Comparison of ENCODE assay signal across 20 cellular contexts in genomic region chr10:905503-905902, GRCh38. TPM values are rescaled to one million over a fixed set of nuclear protein-coding genes. Genes with fewer than 3 reads are reported as not detected.
DNase-seq lines count a peak whose midpoint lies in the region; ATAC-seq and TF ChIP-seq lines count a peak whose summit lies in the region.
"Had no signal": no experiment of that assay in that cellular context is flagged by ENCODE, and none has a peak within 500 bp of the region (broad histone marks: within the 10 kb centered on the region; RNA-seq: fewer than 3 reads in every experiment).

No MANE protein-coding gene starts in this region.

- no peaks in the 10 kb centered on the region for H3K27me3 ChIP-seq in skeletal muscle satellite cell (ENCODE audit: control insufficient read depth, insufficient read depth, low read length)
- H3K27me3 ChIP-seq: upper lobe of left lung had no signal

- TF ChIP-seq CTCF in fibroblast of pulmonary artery (IDR thresholded peaks at IDR 0.05; ENCODE audit: low read length, missing control alignments): no peak

- no peak overlapping the region for H3K4me3 ChIP-seq in fibroblast of pulmonary artery (replicated peaks; ENCODE audit: low read depth, low read length)
- no peak overlapping the region for H3K4me3 ChIP-seq in skeletal muscle satellite cell (ENCODE audit: low read length)
- H3K4me3 ChIP-seq: prostate gland, smooth muscle cell, upper lobe of left lung had no signal

- no peak overlapping the region for H3K9ac ChIP-seq in skeletal muscle satellite cell (ENCODE audit: low read depth, low read length)

- no peaks in the 10 kb centered on the region for H3K27me3 Mint-ChIP-seq in activated T-cell treated with anti-CD3 and anti-CD28 coated beads, Interleukin-2, amount 50 U/mL, for 24 hours
- H3K27me3 Mint-ChIP-seq in activated T-cell treated with anti-CD3 and anti-CD28 coated beads, Interleukin-2, amount 50 U/mL, for 72 hours (ENCODE audit: low read depth): no peaks in the 10 kb centered on the region
- no peaks in the 10 kb centered on the region for H3K27me3 Mint-ChIP-seq in activated T-helper 1 cell treated with anti-CD3 and anti-CD28 coated beads, Interleukin-12 subunit alpha, Interleukin-12 subunit beta, Interleukin-2, Interleukin-4 antibody, amounts not matched to agents 30 ng/mL and 10 ng/mL and 1 ng/mL, durations not matched to agents 14 hours and 24 hours and 36 hours (ENCODE audit: insufficient read depth)

- H3K36me3 Mint-ChIP-seq in activated T-cell treated with anti-CD3 and anti-CD28 coated beads, Interleukin-2, amount 50 U/mL, for 24 hours (ENCODE audit: low read depth): peaks cover 88% of the 10 kb centered on the region
- peaks cover 0 to 16% of the 10 kb centered on the region in 2 donors for H3K36me3 Mint-ChIP-seq in activated T-cell treated with anti-CD3 and anti-CD28 coated beads, Interleukin-2, amount 50 U/mL, for 72 hours (ENCODE audit: insufficient read depth in 2 of 2)
- H3K36me3 Mint-ChIP-seq in activated T-helper 1 cell treated with anti-CD3 and anti-CD28 coated beads, Interleukin-12 subunit alpha, Interleukin-12 subunit beta, Interleukin-2, Interleukin-4 antibody, amounts not matched to agents 30 ng/mL and 10 ng/mL and 1 ng/mL, durations not matched to agents 14 hours and 24 hours and 36 hours (ENCODE audit: low read depth): peaks cover 28% of the 10 kb centered on the region

- intact Hi-C loops in activated T-helper 1 cell treated with anti-CD3 and anti-CD28 coated beads, Interleukin-12 subunit alpha, Interleukin-12 subunit beta, Interleukin-2, Interleukin-4 antibody, amounts not matched to agents 30 ng/mL and 10 ng/mL and 1 ng/mL, durations not matched to agents 14 hours and 24 hours and 36 hours (cut with micrococcal nuclease): no loop called here

- H3K4me1 ChIP-seq in skeletal muscle satellite cell (ENCODE audit: control insufficient read depth, insufficient read depth, low read length): peaks cover 6% of the 10 kb centered on the region

- peak overlapping the region; percentile 65 for H3K27ac Mint-ChIP-seq in activated T-cell treated with anti-CD3 and anti-CD28 coated beads, Interleukin-2, amount 50 U/mL, for 24 hours
- H3K27ac Mint-ChIP-seq in activated T-cell treated with anti-CD3 and anti-CD28 coated beads, Interleukin-2, amount 50 U/mL, for 72 hours: no peak overlapping the region
- peak overlapping the region; percentile 34 for H3K27ac Mint-ChIP-seq in activated T-helper 1 cell treated with anti-CD3 and anti-CD28 coated beads, Interleukin-12 subunit alpha, Interleukin-12 subunit beta, Interleukin-2, Interleukin-4 antibody, amounts not matched to agents 30 ng/mL and 10 ng/mL and 1 ng/mL, durations not matched to agents 14 hours and 24 hours and 36 hours
- H3K27ac Mint-ChIP-seq: activated naive CD4-positive, alpha-beta T cell treated with anti-CD3 and anti-CD28 coated beads for 36 hours had no signal

- peaks cover 56% of the 10 kb centered on the region for H3K4me1 Mint-ChIP-seq in activated T-cell treated with anti-CD3 and anti-CD28 coated beads, Interleukin-2, amount 50 U/mL, for 24 hours (ENCODE audit: low read depth)
- H3K4me1 Mint-ChIP-seq in activated T-cell treated with anti-CD3 and anti-CD28 coated beads, Interleukin-2, amount 50 U/mL, for 72 hours (ENCODE audit: low read depth): peaks cover 45% of the 10 kb centered on the region
- peaks cover 9% of the 10 kb centered on the region for H3K4me1 Mint-ChIP-seq in activated T-helper 1 cell treated with anti-CD3 and anti-CD28 coated beads, Interleukin-12 subunit alpha, Interleukin-12 subunit beta, Interleukin-2, Interleukin-4 antibody, amounts not matched to agents 30 ng/mL and 10 ng/mL and 1 ng/mL, durations not matched to agents 14 hours and 24 hours and 36 hours (ENCODE audit: low read depth)
- H3K4me1 Mint-ChIP-seq: nephron progenitor cell had no signal

- no peak for ATAC-seq in activated T-cell treated with anti-CD3 and anti-CD28 coated beads, Interleukin-2, amount 50 U/mL, for 72 hours (replicated peaks in 1 of 2)
- ATAC-seq in HG02852 (IDR thresholded peaks at IDR 0.05; ENCODE audit: unreplicated experiment): no peak

- H3K36me3 ChIP-seq in skeletal muscle satellite cell (ENCODE audit: insufficient read depth, low read length): peaks cover 26% of the 10 kb centered on the region

- H3K9me3 ChIP-seq in skeletal muscle satellite cell (replicated peaks; ENCODE audit: low read length): no peaks in the 10 kb centered on the region
- H3K9me3 ChIP-seq: prostate gland, upper lobe of left lung had no signal

- H3K9me3 Mint-ChIP-seq in activated T-cell treated with anti-CD3 and anti-CD28 coated beads, Interleukin-2, amount 50 U/mL, for 24 hours: no peaks in the 10 kb centered on the region
- no peaks in the 10 kb centered on the region for H3K9me3 Mint-ChIP-seq in activated T-cell treated with anti-CD3 and anti-CD28 coated beads, Interleukin-2, amount 50 U/mL, for 72 hours
- H3K9me3 Mint-ChIP-seq in activated T-helper 1 cell treated with anti-CD3 and anti-CD28 coated beads, Interleukin-12 subunit alpha, Interleukin-12 subunit beta, Interleukin-2, Interleukin-4 antibody, amounts not matched to agents 30 ng/mL and 10 ng/mL and 1 ng/mL, durations not matched to agents 14 hours and 24 hours and 36 hours: no peaks in the 10 kb centered on the region
- H3K9me3 Mint-ChIP-seq: activated naive CD4-positive, alpha-beta T cell treated with anti-CD3 and anti-CD28 coated beads for 36 hours; nephron progenitor cell had no signal

- H3K4me2 ChIP-seq in skeletal muscle satellite cell (ENCODE audit: low read length): peak overlapping the region; percentile 28
- H3K4me2 ChIP-seq: smooth muscle cell had no signal

- no peak for DNase-seq in activated T-cell treated with anti-CD3 and anti-CD28 coated beads, Interleukin-2, amount 50 U/mL, for 24 hours
- DNase-seq in activated T-cell treated with anti-CD3 and anti-CD28 coated beads, Interleukin-2, amount 50 U/mL, for 72 hours: no peak
- DNase-seq in activated T-helper 1 cell treated with anti-CD3 and anti-CD28 coated beads, Interleukin-12 subunit alpha, Interleukin-12 subunit beta, Interleukin-2, Interleukin-4 antibody, amounts not matched to agents 30 ng/mL and 10 ng/mL and 1 ng/mL, durations not matched to agents 14 hours and 24 hours and 36 hours (ENCODE audit: low spot score): no peak
- DNase-seq in fibroblast of pulmonary artery (ENCODE audit: low read depth) (peak; percentile 37), NCI-H774 (lab: John Stamatoyannopoulos, UW) (no peak)
- DNase-seq in activated CD8-positive, alpha-beta memory T cell treated with anti-CD3 and anti-CD28 coated beads for 24 hours: no peak
- DNase-seq: activated CD4-positive, alpha-beta T cell treated with anti-CD3 and anti-CD28 coated beads, Interleukin-2, amount 50 U/mL, for 4 hours; activated naive CD4-positive, alpha-beta T cell treated with anti-CD3 and anti-CD28 coated beads for 36 hours; activated T-cell treated with anti-CD3 and anti-CD28 coated beads for 4 hours; C1 segment of cervical spinal cord; NCI-H2081 treated with DMSO at 0.1 percent for 48 hours; NCI-H69; nephron progenitor cell; Right ventricle myocardium superior; stimulated activated CD4-positive, alpha-beta T cell treated with anti-CD3 and anti-CD28 coated beads, Interleukin-4, amount 100 ng/mL, for 1 hour; upper lobe of left lung had no signal

- H3K4me3 Mint-ChIP-seq in activated T-cell treated with anti-CD3 and anti-CD28 coated beads, Interleukin-2, amount 50 U/mL, for 24 hours: no peak overlapping the region
- H3K4me3 Mint-ChIP-seq in activated T-cell treated with anti-CD3 and anti-CD28 coated beads, Interleukin-2, amount 50 U/mL, for 72 hours: no peak overlapping the region
- H3K4me3 Mint-ChIP-seq in activated T-helper 1 cell treated with anti-CD3 and anti-CD28 coated beads, Interleukin-12 subunit alpha, Interleukin-12 subunit beta, Interleukin-2, Interleukin-4 antibody, amounts not matched to agents 30 ng/mL and 10 ng/mL and 1 ng/mL, durations not matched to agents 14 hours and 24 hours and 36 hours: no peak overlapping the region
- H3K4me3 Mint-ChIP-seq: activated naive CD4-positive, alpha-beta T cell treated with anti-CD3 and anti-CD28 coated beads for 36 hours; nephron progenitor cell had no signal

RNA-seq across cellular contexts. Expression of gene LARP4B, which starts 26.0 kb away (rescaled TPM):
- 100 to 1,000 TPM; 103 to 109 TPM for total RNA-seq in activated T-cell treated with anti-CD3 and anti-CD28 coated beads, Interleukin-2, amount 50 U/mL, for 72 hours
- total RNA-seq in activated T-helper 1 cell treated with anti-CD3 and anti-CD28 coated beads, Interleukin-12 subunit alpha, Interleukin-12 subunit beta, Interleukin-2, Interleukin-4 antibody, amounts not matched to agents 30 ng/mL and 10 ng/mL and 1 ng/mL, durations not matched to agents 14 hours and 24 hours and 36 hours: 172 and 174 TPM in 2 replicates
- total RNA-seq in skeletal muscle satellite cell (2012; rRNA removed): 38.2 and 41.1 TPM in 2 replicates
